ENCODE assay signal across 1 cellular context in the genomic region with DNA sequence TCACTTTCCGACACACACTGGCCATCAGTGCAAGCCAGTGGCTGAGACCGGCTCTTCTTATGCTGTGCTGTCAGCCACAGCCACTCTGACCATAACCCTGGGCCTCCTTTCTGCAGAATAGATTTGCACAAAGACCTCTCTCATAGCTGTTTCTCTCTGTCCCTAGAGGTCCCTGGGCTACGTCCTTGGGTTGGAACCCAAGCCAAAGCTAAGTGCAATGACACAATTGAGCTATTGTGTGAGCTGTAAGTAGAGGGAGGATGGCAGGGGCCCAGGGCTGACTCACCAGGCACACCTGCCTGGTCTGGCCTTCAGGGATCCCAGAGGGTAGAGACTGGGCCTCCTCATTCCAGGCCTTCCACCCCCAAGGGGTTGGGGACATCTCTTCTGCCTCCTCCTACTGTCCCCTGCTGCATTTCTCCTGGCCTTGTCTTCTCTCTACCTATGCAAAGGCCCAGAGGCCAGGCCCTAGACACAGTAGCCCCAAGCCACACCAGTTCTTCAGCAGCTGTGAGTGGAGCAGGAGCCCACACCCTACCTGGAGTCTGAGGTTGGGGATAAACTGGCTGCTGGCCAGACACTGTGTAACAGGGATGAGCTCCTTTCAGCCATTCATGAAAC.
TF ChIP-seq lines count a peak whose summit lies in the region.

No MANE protein-coding gene starts in this region.

TF ChIP-seq in HepG2, 621 proteins besides CTCF, POLR2A, EP300 and RAD21 (continued from another document and continues in another):
- TF ChIP-seq, protein P1, sequence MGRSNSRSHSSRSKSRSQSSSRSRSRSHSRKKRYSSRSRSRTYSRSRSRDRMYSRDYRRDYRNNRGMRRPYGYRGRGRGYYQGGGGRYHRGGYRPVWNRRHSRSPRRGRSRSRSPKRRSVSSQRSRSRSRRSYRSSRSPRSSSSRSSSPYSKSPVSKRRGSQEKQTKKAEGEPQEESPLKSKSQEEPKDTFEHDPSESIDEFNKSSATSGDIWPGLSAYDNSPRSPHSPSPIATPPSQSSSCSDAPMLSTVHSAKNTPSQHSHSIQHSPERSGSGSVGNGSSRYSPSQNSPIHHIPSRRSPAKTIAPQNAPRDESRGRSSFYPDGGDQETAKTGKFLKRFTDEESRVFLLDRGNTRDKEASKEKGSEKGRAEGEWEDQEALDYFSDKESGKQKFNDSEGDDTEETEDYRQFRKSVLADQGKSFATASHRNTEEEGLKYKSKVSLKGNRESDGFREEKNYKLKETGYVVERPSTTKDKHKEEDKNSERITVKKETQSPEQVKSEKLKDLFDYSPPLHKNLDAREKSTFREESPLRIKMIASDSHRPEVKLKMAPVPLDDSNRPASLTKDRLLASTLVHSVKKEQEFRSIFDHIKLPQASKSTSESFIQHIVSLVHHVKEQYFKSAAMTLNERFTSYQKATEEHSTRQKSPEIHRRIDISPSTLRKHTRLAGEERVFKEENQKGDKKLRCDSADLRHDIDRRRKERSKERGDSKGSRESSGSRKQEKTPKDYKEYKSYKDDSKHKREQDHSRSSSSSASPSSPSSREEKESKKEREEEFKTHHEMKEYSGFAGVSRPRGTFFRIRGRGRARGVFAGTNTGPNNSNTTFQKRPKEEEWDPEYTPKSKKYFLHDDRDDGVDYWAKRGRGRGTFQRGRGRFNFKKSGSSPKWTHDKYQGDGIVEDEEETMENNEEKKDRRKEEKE (IDR thresholded peaks at IDR 0.05), result no peak
- TF ChIP-seq HMG20B (CRISPR knock-in tag; conservative IDR thresholded peaks at IDR 0.05), result no peak; the same call in 1 of the 2 replicates
- TF ChIP-seq ZNF674 (CRISPR knock-in tag; IDR thresholded peaks at IDR 0.05; ENCODE audit: low read depth), result 0 out of 2 replicates have a peak, but pooled peaks have one; percentile 63
- peak; percentile 75 for TF ChIP-seq ZFY (CRISPR knock-in tag; IDR thresholded peaks at IDR 0.05)
- peak; percentile 95 for TF ChIP-seq ASH2L (IDR thresholded peaks at IDR 0.05; ENCODE audit: insufficient read length, low read depth, low read length)
- no peak; the same call in none of the 2 replicates for TF ChIP-seq ZSCAN9 (CRISPR knock-in tag; IDR thresholded peaks at IDR 0.05; ENCODE audit: borderline replicate concordance)
- peak; percentile 53; the same call in 1 of the 2 replicates for TF ChIP-seq NR2F2 (IDR thresholded peaks at IDR 0.05; ENCODE audit: borderline replicate concordance, low read depth)
- no peak for TF ChIP-seq SIN3A (IDR thresholded peaks at IDR 0.05; ENCODE audit: borderline replicate concordance, low read depth, low read length)
- TF ChIP-seq CENPX (CRISPR knock-in tag; IDR thresholded peaks at IDR 0.05), result no peak
- TF ChIP-seq PHF21A (CRISPR knock-in tag; IDR thresholded peaks at IDR 0.05), result peak; percentile 87
- peak; percentile 52; the same call in 1 of the 2 replicates for TF ChIP-seq ZNF891 (CRISPR knock-in tag; IDR thresholded peaks at IDR 0.05)
- TF ChIP-seq, protein P2, sequence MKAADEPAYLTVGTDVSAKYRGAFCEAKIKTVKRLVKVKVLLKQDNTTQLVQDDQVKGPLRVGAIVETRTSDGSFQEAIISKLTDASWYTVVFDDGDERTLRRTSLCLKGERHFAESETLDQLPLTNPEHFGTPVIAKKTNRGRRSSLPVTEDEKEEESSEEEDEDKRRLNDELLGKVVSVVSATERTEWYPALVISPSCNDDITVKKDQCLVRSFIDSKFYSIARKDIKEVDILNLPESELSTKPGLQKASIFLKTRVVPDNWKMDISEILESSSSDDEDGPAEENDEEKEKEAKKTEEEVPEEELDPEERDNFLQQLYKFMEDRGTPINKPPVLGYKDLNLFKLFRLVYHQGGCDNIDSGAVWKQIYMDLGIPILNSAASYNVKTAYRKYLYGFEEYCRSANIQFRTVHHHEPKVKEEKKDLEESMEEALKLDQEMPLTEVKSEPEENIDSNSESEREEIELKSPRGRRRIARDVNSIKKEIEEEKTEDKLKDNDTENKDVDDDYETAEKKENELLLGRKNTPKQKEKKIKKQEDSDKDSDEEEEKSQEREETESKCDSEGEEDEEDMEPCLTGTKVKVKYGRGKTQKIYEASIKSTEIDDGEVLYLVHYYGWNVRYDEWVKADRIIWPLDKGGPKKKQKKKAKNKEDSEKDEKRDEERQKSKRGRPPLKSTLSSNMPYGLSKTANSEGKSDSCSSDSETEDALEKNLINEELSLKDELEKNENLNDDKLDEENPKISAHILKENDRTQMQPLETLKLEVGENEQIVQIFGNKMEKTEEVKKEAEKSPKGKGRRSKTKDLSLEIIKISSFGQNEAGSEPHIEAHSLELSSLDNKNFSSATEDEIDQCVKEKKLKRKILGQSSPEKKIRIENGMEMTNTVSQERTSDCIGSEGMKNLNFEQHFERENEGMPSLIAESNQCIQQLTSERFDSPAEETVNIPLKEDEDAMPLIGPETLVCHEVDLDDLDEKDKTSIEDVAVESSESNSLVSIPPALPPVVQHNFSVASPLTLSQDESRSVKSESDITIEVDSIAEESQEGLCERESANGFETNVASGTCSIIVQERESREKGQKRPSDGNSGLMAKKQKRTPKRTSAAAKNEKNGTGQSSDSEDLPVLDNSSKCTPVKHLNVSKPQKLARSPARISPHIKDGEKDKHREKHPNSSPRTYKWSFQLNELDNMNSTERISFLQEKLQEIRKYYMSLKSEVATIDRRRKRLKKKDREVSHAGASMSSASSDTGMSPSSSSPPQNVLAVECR (CRISPR knock-in tag; IDR thresholded peaks at IDR 0.05; ENCODE audit: borderline replicate concordance), result peak; percentile 66; the same call in 1 of the 2 replicates
- TF ChIP-seq, protein P3, sequence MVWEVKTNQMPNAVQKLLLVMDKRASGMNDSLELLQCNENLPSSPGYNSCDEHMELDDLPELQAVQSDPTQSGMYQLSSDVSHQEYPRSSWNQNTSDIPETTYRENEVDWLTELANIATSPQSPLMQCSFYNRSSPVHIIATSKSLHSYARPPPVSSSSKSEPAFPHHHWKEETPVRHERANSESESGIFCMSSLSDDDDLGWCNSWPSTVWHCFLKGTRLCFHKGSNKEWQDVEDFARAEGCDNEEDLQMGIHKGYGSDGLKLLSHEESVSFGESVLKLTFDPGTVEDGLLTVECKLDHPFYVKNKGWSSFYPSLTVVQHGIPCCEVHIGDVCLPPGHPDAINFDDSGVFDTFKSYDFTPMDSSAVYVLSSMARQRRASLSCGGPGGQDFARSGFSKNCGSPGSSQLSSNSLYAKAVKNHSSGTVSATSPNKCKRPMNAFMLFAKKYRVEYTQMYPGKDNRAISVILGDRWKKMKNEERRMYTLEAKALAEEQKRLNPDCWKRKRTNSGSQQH (CRISPR knock-in tag; IDR thresholded peaks at IDR 0.05; ENCODE audit: low read depth), result 0 out of 2 replicates have a peak, but pooled peaks have one; percentile 68
- TF ChIP-seq BCL6 (CRISPR knock-in tag; IDR thresholded peaks at IDR 0.05), result peak; percentile 95
- TF ChIP-seq, protein P4, sequence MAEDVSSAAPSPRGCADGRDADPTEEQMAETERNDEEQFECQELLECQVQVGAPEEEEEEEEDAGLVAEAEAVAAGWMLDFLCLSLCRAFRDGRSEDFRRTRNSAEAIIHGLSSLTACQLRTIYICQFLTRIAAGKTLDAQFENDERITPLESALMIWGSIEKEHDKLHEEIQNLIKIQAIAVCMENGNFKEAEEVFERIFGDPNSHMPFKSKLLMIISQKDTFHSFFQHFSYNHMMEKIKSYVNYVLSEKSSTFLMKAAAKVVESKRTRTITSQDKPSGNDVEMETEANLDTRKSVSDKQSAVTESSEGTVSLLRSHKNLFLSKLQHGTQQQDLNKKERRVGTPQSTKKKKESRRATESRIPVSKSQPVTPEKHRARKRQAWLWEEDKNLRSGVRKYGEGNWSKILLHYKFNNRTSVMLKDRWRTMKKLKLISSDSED (CRISPR knock-in tag; IDR thresholded peaks at IDR 0.05), result 0 out of 2 replicates have a peak, but pooled peaks have one; percentile 11
- peak; percentile 92 for TF ChIP-seq TBX2 (CRISPR knock-in tag; IDR thresholded peaks at IDR 0.05; ENCODE audit: borderline replicate concordance)
- TF ChIP-seq ELF4 (CRISPR knock-in tag; IDR thresholded peaks at IDR 0.05; ENCODE audit: borderline replicate concordance), result no peak
- TF ChIP-seq ZNF678 (CRISPR knock-in tag; IDR thresholded peaks at IDR 0.05), result no peak
- no peak for TF ChIP-seq ZNF75D (CRISPR knock-in tag; IDR thresholded peaks at IDR 0.05; ENCODE audit: borderline replicate concordance)
- peak; percentile 94 for TF ChIP-seq POGZ (CRISPR knock-in tag; IDR thresholded peaks at IDR 0.05)
- no peak for TF ChIP-seq ZNF296 (CRISPR knock-in tag; conservative IDR thresholded peaks at IDR 0.05)
- TF ChIP-seq ZNF556 (CRISPR knock-in tag; IDR thresholded peaks at IDR 0.05; ENCODE audit: borderline replicate concordance), result peak; percentile 76; the same call in 1 of the 2 replicates
- peak; percentile 97 for TF ChIP-seq ZNF331 (CRISPR knock-in tag; IDR thresholded peaks at IDR 0.05)
- 0 out of 2 replicates have a peak, but pooled peaks have one; percentile 60 for TF ChIP-seq ZFP37 (CRISPR knock-in tag; IDR thresholded peaks at IDR 0.05; ENCODE audit: borderline replicate concordance)
- TF ChIP-seq, protein P5, sequence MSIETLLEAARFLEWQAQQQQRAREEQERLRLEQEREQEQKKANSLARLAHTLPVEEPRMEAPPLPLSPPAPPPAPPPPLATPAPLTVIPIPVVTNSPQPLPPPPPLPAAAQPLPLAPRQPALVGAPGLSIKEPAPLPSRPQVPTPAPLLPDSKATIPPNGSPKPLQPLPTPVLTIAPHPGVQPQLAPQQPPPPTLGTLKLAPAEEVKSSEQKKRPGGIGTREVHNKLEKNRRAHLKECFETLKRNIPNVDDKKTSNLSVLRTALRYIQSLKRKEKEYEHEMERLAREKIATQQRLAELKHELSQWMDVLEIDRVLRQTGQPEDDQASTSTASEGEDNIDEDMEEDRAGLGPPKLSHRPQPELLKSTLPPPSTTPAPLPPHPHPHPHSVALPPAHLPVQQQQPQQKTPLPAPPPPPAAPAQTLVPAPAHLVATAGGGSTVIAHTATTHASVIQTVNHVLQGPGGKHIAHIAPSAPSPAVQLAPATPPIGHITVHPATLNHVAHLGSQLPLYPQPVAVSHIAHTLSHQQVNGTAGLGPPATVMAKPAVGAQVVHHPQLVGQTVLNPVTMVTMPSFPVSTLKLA (IDR thresholded peaks at IDR 0.05), result no peak
- TF ChIP-seq ZNF652 (CRISPR knock-in tag; IDR thresholded peaks at IDR 0.05; ENCODE audit: borderline replicate concordance, low read depth), result peak; percentile 56; the same call in 1 of the 2 replicates
- TF ChIP-seq, protein P6, sequence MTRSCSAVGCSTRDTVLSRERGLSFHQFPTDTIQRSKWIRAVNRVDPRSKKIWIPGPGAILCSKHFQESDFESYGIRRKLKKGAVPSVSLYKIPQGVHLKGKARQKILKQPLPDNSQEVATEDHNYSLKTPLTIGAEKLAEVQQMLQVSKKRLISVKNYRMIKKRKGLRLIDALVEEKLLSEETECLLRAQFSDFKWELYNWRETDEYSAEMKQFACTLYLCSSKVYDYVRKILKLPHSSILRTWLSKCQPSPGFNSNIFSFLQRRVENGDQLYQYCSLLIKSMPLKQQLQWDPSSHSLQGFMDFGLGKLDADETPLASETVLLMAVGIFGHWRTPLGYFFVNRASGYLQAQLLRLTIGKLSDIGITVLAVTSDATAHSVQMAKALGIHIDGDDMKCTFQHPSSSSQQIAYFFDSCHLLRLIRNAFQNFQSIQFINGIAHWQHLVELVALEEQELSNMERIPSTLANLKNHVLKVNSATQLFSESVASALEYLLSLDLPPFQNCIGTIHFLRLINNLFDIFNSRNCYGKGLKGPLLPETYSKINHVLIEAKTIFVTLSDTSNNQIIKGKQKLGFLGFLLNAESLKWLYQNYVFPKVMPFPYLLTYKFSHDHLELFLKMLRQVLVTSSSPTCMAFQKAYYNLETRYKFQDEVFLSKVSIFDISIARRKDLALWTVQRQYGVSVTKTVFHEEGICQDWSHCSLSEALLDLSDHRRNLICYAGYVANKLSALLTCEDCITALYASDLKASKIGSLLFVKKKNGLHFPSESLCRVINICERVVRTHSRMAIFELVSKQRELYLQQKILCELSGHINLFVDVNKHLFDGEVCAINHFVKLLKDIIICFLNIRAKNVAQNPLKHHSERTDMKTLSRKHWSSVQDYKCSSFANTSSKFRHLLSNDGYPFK (CRISPR knock-in tag; IDR thresholded peaks at IDR 0.05; ENCODE audit: borderline replicate concordance), result peak; percentile 54; the same call in 1 of the 2 replicates
- no peak; the same call in 1 of the 2 replicates for TF ChIP-seq ZNF749 (CRISPR knock-in tag; IDR thresholded peaks at IDR 0.05; ENCODE audit: borderline replicate concordance)
- TF ChIP-seq, protein P7, sequence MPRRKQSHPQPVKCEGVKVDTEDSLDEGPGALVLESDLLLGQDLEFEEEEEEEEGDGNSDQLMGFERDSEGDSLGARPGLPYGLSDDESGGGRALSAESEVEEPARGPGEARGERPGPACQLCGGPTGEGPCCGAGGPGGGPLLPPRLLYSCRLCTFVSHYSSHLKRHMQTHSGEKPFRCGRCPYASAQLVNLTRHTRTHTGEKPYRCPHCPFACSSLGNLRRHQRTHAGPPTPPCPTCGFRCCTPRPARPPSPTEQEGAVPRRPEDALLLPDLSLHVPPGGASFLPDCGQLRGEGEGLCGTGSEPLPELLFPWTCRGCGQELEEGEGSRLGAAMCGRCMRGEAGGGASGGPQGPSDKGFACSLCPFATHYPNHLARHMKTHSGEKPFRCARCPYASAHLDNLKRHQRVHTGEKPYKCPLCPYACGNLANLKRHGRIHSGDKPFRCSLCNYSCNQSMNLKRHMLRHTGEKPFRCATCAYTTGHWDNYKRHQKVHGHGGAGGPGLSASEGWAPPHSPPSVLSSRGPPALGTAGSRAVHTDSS (CRISPR knock-in tag; conservative IDR thresholded peaks at IDR 0.05), result no peak
- no peak for TF ChIP-seq U2AF2 (IDR thresholded peaks at IDR 0.05; ENCODE audit: low read depth, low read length)
- peak; percentile 56; the same call in 1 of the 2 replicates for TF ChIP-seq ZSCAN21 (CRISPR knock-in tag; IDR thresholded peaks at IDR 0.05; ENCODE audit: borderline replicate concordance)
- TF ChIP-seq ZNF101 (CRISPR knock-in tag; IDR thresholded peaks at IDR 0.05; ENCODE audit: borderline replicate concordance, low read depth), result no peak
- no peak for TF ChIP-seq PCBP1 (IDR thresholded peaks at IDR 0.05; ENCODE audit: borderline replicate concordance, low read depth, low read length)
- no peak for TF ChIP-seq SMARCC2 (IDR thresholded peaks at IDR 0.05)
- peak; percentile 93; the same call in 1 of the 2 replicates for TF ChIP-seq MTA1 (CRISPR knock-in tag; IDR thresholded peaks at IDR 0.05; ENCODE audit: borderline replicate concordance)
- TF ChIP-seq RARA (CRISPR knock-in tag; IDR thresholded peaks at IDR 0.05), result peak; percentile 73
- TF ChIP-seq, protein P8, sequence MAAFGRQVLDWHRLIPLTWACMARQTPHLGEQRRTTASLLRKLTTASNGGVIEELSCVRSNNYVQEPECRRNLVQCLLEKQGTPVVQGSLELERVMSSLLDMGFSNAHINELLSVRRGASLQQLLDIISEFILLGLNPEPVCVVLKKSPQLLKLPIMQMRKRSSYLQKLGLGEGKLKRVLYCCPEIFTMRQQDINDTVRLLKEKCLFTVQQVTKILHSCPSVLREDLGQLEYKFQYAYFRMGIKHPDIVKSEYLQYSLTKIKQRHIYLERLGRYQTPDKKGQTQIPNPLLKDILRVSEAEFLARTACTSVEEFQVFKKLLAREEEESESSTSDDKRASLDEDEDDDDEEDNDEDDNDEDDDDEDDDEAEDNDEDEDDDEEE (CRISPR knock-in tag; IDR thresholded peaks at IDR 0.05), result 0 out of 2 replicates have a peak, but pooled peaks have one; percentile 41
- no peak for TF ChIP-seq SPEN (CRISPR knock-in tag; IDR thresholded peaks at IDR 0.05; ENCODE audit: low read depth)
- TF ChIP-seq MAFF (IDR thresholded peaks at IDR 0.05; ENCODE audit: low read depth, low read length), result 0 out of 2 replicates have a peak, but pooled peaks have one; percentile 5
